Comparison of ENCODE assay signal across 14 cellular contexts in the genomic region with DNA sequence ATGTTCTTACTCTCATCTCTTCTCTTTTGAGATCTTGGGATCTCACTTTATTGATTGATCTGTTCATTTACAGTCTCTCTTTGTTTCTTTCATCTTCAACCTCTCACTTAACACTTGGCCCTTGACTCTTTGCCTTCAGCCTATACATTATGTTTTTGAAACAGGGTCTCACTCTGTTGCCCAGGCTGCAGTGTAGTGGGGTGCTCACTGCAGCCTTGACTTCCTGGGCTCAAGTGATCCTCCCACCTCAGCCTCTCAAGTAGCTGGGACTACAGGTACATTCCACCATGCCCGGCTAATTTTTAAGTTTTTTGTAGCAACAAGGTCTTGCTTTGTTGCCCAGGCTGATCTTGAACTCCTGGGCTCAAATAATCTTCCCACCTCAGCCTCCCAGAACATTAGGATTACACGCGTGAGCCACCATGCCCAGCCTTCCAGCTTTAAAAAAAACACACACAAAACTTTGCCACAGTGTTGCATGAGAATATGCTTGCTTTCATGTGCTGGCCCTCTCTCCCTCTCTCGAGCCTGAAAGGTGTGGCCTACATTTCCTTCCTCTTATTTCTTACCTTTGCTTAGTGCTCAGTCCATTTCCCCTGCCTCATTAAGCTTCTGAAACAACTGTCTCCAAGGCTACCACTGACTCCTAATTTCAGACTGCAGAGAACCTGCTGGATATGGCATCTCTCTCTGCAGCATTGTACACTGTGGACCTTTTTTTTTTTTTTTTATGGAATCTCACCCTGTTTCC. TPM values are rescaled to one million over a fixed set of nuclear protein-coding genes. Genes with fewer than 3 reads are reported as not detected.
DNase-seq lines count a peak whose midpoint lies in the region; ATAC-seq, FAIRE-seq and TF ChIP-seq lines count a peak whose summit lies in the region.
"Had no signal": no experiment of that assay in that cellular context is flagged by ENCODE, and none has a peak within 500 bp of the region (broad histone marks: within the 10 kb centered on the region; RNA-seq: fewer than 3 reads in every experiment).

No MANE protein-coding gene starts in this region.

- TF ChIP-seq POLR2A in upper lobe of left lung (IDR thresholded peaks at IDR 0.05) = no peak

- no peak for TF ChIP-seq CTCF in HEK293 (tag by site-specific recombination; IDR thresholded peaks at IDR 0.05)
- TF ChIP-seq CTCF in pancreas (IDR thresholded peaks at IDR 0.05) = no peak
- no peak for TF ChIP-seq CTCF in upper lobe of left lung (IDR thresholded peaks at IDR 0.05)

- H3K4me3 Mint-ChIP-seq in activated CD4-positive, alpha-beta T cell treated with anti-CD3 and anti-CD28 coated beads for 36 hours = no peak overlapping the region

- 80 to 85% methylated on average over 4 of the region's 4 CpGs for WGBS in pancreas, 2 donors
- WGBS in upper lobe of left lung, 2 donors = 67 to 72% methylated on average over 4 of the region's 4 CpGs

- FAIRE-seq in pancreas (lab: Jason Lieb, UNC) = no peak
- FAIRE-seq: endothelial cell of umbilical vein had no signal

- H3K4me1 ChIP-seq in HEK293 (ENCODE audit: control insufficient read depth, insufficient read depth, low read length) = no peaks in the 10 kb centered on the region
- peaks cover 6 to 33% (median 7%) of the 10 kb centered on the region in 3 donors for H3K4me1 ChIP-seq in pancreas
- peaks cover 30 to 61% (median 45%) of the 10 kb centered on the region in 4 donors for H3K4me1 ChIP-seq in upper lobe of left lung
- H3K4me1 ChIP-seq: prostate gland had no signal

- H3K27ac ChIP-seq in HEK293 (ENCODE audit: extremely low read depth, low read depth, low read length) = no peak overlapping the region
- no peak overlapping the region for H3K27ac ChIP-seq in pancreas
- peak overlapping the region in 2 of 4 donors; percentile 14 to 50 for H3K27ac ChIP-seq in upper lobe of left lung
- H3K27ac ChIP-seq: body of pancreas, prostate gland had no signal

- H3K27me3 ChIP-seq in pancreas = no peaks in the 10 kb centered on the region
- H3K27me3 ChIP-seq in upper lobe of left lung = no peaks in the 10 kb centered on the region
- H3K27me3 ChIP-seq: body of pancreas, heart right ventricle had no signal

- POLR2A ChIA-PET in activated CD4-positive, alpha-beta T cell treated with anti-CD3 and anti-CD28 coated beads for 36 hours (lab: Charles Lee) = no interaction called here
- POLR2A ChIA-PET in HEK293 (lab: Yijun Ruan, JAX) = interaction anchor here (0.6 kb wide), 1 partner anchor 62 kb away, joined by 4 read pairs; no protein-coding TSS in a partner anchor

- no peaks in the 10 kb centered on the region for H3K9me3 Mint-ChIP-seq in activated CD4-positive, alpha-beta T cell treated with anti-CD3 and anti-CD28 coated beads for 36 hours (ENCODE audit: low read depth)
- H3K9me3 Mint-ChIP-seq in activated naive CD4-positive, alpha-beta T cell treated with anti-CD3 and anti-CD28 coated beads, Interleukin-2, amount 50 U/mL, for 72 hours = peaks cover 0 to 8% of the 10 kb centered on the region in 2 donors

- no peak for ATAC-seq in activated CD4-positive, alpha-beta T cell treated with anti-CD3 and anti-CD28 coated beads for 36 hours
- ATAC-seq in activated naive CD4-positive, alpha-beta T cell treated with anti-CD3 and anti-CD28 coated beads, Interleukin-2, amount 50 U/mL, for 72 hours = no peak
- ATAC-seq in pancreas (peak in 3 of 4 donors; percentile 24 to 73 (median 67)), upper lobe of left lung (ENCODE audit: low FRiP score in 2 of 2) (no peak), GM21360 (IDR thresholded peaks at IDR 0.05; ENCODE audit: unreplicated experiment) (no peak)
- ATAC-seq: body of pancreas had no signal

- intact Hi-C loops in activated CD4-positive, alpha-beta T cell treated with anti-CD3 and anti-CD28 coated beads for 36 hours (cut with DNase I, micrococcal nuclease) = no loop called here
- intact Hi-C loops in pancreas (cut with DNase I) = no loop called here

- H3K36me3 Mint-ChIP-seq in activated CD4-positive, alpha-beta T cell treated with anti-CD3 and anti-CD28 coated beads for 36 hours (ENCODE audit: low read depth) = peaks cover 13% of the 10 kb centered on the region
- H3K36me3 Mint-ChIP-seq in activated naive CD4-positive, alpha-beta T cell treated with anti-CD3 and anti-CD28 coated beads, Interleukin-2, amount 50 U/mL, for 72 hours = peaks cover 0 to 21% of the 10 kb centered on the region in 2 donors

- DNase-seq in activated CD4-positive, alpha-beta T cell treated with anti-CD3 and anti-CD28 coated beads for 36 hours = no peak
- no peak for DNase-seq in activated CD4-positive, alpha-beta T cell treated with anti-CD3 and anti-CD28 coated beads, Interleukin-2, amount 50 U/mL, for 48 hours
- DNase-seq in activated naive CD4-positive, alpha-beta T cell treated with anti-CD3 and anti-CD28 coated beads, Interleukin-2, amount 50 U/mL, for 72 hours (ENCODE audit: low spot score in 2 of 2) = no peak
- DNase-seq in pancreas (no peak), upper lobe of left lung (no peak), NCI-H446 treated with DMSO at 0.1 percent for 48 hours (lab: John Stamatoyannopoulos, UW) (no peak)
- DNase-seq: body of pancreas; DMS53; heart right ventricle; stimulated activated CD4-positive, alpha-beta T cell treated with anti-CD3 and anti-CD28 coated beads, Interleukin-2, amount 100 ng/mL, for 48 hours had no signal

- TF ChIP-seq EP300 in upper lobe of left lung (IDR thresholded peaks at IDR 0.05) = no peak

- CTCF ChIA-PET in activated CD4-positive, alpha-beta T cell treated with anti-CD3 and anti-CD28 coated beads for 36 hours (lab: Charles Lee) = interaction anchor here (0.6 to 3.0 kb wide), 3 partner anchors 10 to 124 kb away, joined by 3 to 17 read pairs (median 3); no protein-coding TSS in a partner anchor
- CTCF ChIA-PET in HEK293 (lab: Yijun Ruan, JAX) = interaction anchor here (0.6 to 1.3 kb wide), 3 partner anchors 10 to 1289 kb away, joined by 3 to 6 read pairs (median 4); a partner anchor contains a TSS

- H3K36me3 ChIP-seq in HEK293 (ENCODE audit: control insufficient read depth in 2 of 2, insufficient read depth in 1 of 2, low read length in 2 of 2) (no peaks in the 10 kb centered on the region; a peak in 1 of 3 replicates), pancreas (no peaks in the 10 kb centered on the region), upper lobe of left lung (no peaks in the 10 kb centered on the region)
- H3K36me3 ChIP-seq: heart right ventricle, prostate gland had no signal

- no peaks in the 10 kb centered on the region for H3K9me3 ChIP-seq in HEK293 (ENCODE audit: control insufficient read depth, insufficient read depth, low read depth, low read length)
- H3K9me3 ChIP-seq in pancreas = no peaks in the 10 kb centered on the region
- H3K9me3 ChIP-seq in upper lobe of left lung = no peaks in the 10 kb centered on the region
- H3K9me3 ChIP-seq: body of pancreas, heart right ventricle, prostate gland had no signal

- H3K27me3 Mint-ChIP-seq in activated CD4-positive, alpha-beta T cell treated with anti-CD3 and anti-CD28 coated beads for 36 hours = no peaks in the 10 kb centered on the region

- peaks cover 45% of the 10 kb centered on the region for H3K4me1 Mint-ChIP-seq in activated CD4-positive, alpha-beta T cell treated with anti-CD3 and anti-CD28 coated beads for 36 hours

- H3K27ac Mint-ChIP-seq in activated CD4-positive, alpha-beta T cell treated with anti-CD3 and anti-CD28 coated beads for 36 hours = peak overlapping the region; percentile 87
- H3K27ac Mint-ChIP-seq in activated naive CD4-positive, alpha-beta T cell treated with anti-CD3 and anti-CD28 coated beads, Interleukin-2, amount 50 U/mL, for 72 hours = peak overlapping the region; percentile 66 to 95

- H3K4me3 ChIP-seq in HEK293 (ENCODE audit: low read depth, low read length) = no peak overlapping the region
- H3K4me3 ChIP-seq in pancreas = no peak overlapping the region
- no peak overlapping the region for H3K4me3 ChIP-seq in upper lobe of left lung
- H3K4me3 ChIP-seq: body of pancreas, heart right ventricle, prostate gland had no signal

TF ChIP-seq in HEK293, 187 proteins besides CTCF, POLR2A, EP300 and RAD21:
- TF ChIP-seq ZNF121 (tag by site-specific recombination; IDR thresholded peaks at IDR 0.05) = peak; percentile 58; the same call in 1 of the 2 replicates
- no peak for TF ChIP-seq ZNF670 (tag by site-specific recombination; IDR thresholded peaks at IDR 0.05; ENCODE audit: low read depth)

RNA-seq across cellular contexts. Expression of a gene that starts 9.9 kb away (rescaled TPM):
- total RNA-seq in activated CD4-positive, alpha-beta T cell treated with anti-CD3 and anti-CD28 coated beads for 36 hours = 10 to 100 TPM; 29.2 to 29.4 TPM
- total RNA-seq in activated naive CD4-positive, alpha-beta T cell treated with anti-CD3 and anti-CD28 coated beads, Interleukin-2, amount 50 U/mL, for 72 hours = 10 to 100 TPM; 33.8 to 39.9 TPM
- total RNA-seq in pancreas = 10 to 100 TPM in 2 of 6 donors, 1 to 10 TPM in 4; 8.0 to 15.9 (median 9.4) TPM
- 1 to 10 TPM; 3.2 to 5.6 TPM for polyA plus RNA-seq in pancreas
- total RNA-seq in upper lobe of left lung = 10 to 100 TPM; 26.1 to 54.5 (median 29.4) TPM

Comparison
In these comparisons a context has a peak if more than half of its experiments do, and no peak if none do; other contexts are left out.
1. ATAC-seq: peak in pancreas (3 of 4); none in activated CD4-positive, alpha-beta T cell treated with anti-CD3 and anti-CD28 coated beads for 36 hours (single experiment), activated naive CD4-positive, alpha-beta T cell treated with anti-CD3 and anti-CD28 coated beads, Interleukin-2, amount 50 U/mL, for 72 hours (0 of 2), upper lobe of left lung (0 of 2) and GM21360 (single experiment).